ENCODE assay signal across 2 cellular contexts in the genomic region with DNA sequence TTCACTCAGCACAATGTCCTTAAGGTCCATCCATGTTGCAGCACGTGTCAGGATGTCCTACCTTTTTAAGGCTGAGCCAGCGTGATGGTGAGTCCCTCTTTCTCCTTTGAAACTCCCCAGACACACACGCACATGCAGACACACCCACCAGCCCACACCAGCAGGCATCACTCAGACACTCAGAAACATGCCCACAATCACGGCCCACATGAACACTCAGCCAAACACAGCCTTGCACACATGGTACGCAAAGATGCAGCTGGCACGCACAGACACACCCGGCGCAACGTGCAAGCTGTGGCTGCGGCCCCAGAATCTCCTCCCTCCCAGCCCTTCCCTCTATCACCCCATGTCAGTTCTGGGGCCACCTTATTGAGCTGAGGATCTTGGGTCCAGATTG.
TF ChIP-seq lines count a peak whose summit lies in the region.

No MANE protein-coding gene starts in this region.

TF ChIP-seq in HepG2, 621 proteins besides CTCF, POLR2A, EP300 and RAD21:
- TF ChIP-seq, protein P1, sequence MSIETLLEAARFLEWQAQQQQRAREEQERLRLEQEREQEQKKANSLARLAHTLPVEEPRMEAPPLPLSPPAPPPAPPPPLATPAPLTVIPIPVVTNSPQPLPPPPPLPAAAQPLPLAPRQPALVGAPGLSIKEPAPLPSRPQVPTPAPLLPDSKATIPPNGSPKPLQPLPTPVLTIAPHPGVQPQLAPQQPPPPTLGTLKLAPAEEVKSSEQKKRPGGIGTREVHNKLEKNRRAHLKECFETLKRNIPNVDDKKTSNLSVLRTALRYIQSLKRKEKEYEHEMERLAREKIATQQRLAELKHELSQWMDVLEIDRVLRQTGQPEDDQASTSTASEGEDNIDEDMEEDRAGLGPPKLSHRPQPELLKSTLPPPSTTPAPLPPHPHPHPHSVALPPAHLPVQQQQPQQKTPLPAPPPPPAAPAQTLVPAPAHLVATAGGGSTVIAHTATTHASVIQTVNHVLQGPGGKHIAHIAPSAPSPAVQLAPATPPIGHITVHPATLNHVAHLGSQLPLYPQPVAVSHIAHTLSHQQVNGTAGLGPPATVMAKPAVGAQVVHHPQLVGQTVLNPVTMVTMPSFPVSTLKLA (IDR thresholded peaks at IDR 0.05): peak; percentile 3; the same call in 1 of the 2 replicates
- TF ChIP-seq ADNP (CRISPR knock-in tag; IDR thresholded peaks at IDR 0.05): no peak
- no peak for TF ChIP-seq KDM4B (CRISPR knock-in tag; IDR thresholded peaks at IDR 0.05)

TF ChIP-seq in GM12878, 131 proteins besides CTCF, POLR2A, EP300 and RAD21:
- TF ChIP-seq POLR2AphosphoS5 (IDR thresholded peaks at IDR 0.05; ENCODE audit: low read length) (no peak), NR2F1 (conservative IDR thresholded peaks at IDR 0.05) (no peak), ZBED1 (IDR thresholded peaks at IDR 0.05; ENCODE audit: borderline replicate concordance) (no peak), KLF5 (IDR thresholded peaks at IDR 0.05; ENCODE audit: partially characterized antibody) (no peak), YBX1 (IDR thresholded peaks at IDR 0.05) (no peak), SREBF2 (IDR thresholded peaks at IDR 0.05; ENCODE audit: low read length) (no peak), DPF2 (IDR thresholded peaks at IDR 0.05) (no peak), CEBPB (IDR thresholded peaks at IDR 0.05; ENCODE audit: borderline replicate concordance in 1 of 2, low read depth in 2 of 2, low read length in 2 of 2) (no peak)
- TF ChIP-seq, protein P2, sequence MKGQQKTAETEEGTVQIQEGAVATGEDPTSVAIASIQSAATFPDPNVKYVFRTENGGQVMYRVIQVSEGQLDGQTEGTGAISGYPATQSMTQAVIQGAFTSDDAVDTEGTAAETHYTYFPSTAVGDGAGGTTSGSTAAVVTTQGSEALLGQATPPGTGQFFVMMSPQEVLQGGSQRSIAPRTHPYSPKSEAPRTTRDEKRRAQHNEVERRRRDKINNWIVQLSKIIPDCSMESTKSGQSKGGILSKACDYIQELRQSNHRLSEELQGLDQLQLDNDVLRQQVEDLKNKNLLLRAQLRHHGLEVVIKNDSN (IDR thresholded peaks at IDR 0.05; ENCODE audit: borderline replicate concordance, extremely low read length, insufficient read depth, low read depth, low read length): no peak
- TF ChIP-seq, protein P3, sequence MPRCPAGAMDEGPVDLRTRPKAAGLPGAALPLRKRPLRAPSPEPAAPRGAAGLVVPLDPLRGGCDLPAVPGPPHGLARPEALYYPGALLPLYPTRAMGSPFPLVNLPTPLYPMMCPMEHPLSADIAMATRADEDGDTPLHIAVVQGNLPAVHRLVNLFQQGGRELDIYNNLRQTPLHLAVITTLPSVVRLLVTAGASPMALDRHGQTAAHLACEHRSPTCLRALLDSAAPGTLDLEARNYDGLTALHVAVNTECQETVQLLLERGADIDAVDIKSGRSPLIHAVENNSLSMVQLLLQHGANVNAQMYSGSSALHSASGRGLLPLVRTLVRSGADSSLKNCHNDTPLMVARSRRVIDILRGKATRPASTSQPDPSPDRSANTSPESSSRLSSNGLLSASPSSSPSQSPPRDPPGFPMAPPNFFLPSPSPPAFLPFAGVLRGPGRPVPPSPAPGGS (IDR thresholded peaks at IDR 0.05; ENCODE audit: borderline replicate concordance, insufficient read depth, low read depth, low read length, poor library complexity, severe bottlenecking): peak; percentile 84
- TF ChIP-seq, protein P4, sequence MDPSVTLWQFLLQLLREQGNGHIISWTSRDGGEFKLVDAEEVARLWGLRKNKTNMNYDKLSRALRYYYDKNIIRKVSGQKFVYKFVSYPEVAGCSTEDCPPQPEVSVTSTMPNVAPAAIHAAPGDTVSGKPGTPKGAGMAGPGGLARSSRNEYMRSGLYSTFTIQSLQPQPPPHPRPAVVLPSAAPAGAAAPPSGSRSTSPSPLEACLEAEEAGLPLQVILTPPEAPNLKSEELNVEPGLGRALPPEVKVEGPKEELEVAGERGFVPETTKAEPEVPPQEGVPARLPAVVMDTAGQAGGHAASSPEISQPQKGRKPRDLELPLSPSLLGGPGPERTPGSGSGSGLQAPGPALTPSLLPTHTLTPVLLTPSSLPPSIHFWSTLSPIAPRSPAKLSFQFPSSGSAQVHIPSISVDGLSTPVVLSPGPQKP (IDR thresholded peaks at IDR 0.05; ENCODE audit: low read depth, low read length): no peak
- TF ChIP-seq, protein P5, sequence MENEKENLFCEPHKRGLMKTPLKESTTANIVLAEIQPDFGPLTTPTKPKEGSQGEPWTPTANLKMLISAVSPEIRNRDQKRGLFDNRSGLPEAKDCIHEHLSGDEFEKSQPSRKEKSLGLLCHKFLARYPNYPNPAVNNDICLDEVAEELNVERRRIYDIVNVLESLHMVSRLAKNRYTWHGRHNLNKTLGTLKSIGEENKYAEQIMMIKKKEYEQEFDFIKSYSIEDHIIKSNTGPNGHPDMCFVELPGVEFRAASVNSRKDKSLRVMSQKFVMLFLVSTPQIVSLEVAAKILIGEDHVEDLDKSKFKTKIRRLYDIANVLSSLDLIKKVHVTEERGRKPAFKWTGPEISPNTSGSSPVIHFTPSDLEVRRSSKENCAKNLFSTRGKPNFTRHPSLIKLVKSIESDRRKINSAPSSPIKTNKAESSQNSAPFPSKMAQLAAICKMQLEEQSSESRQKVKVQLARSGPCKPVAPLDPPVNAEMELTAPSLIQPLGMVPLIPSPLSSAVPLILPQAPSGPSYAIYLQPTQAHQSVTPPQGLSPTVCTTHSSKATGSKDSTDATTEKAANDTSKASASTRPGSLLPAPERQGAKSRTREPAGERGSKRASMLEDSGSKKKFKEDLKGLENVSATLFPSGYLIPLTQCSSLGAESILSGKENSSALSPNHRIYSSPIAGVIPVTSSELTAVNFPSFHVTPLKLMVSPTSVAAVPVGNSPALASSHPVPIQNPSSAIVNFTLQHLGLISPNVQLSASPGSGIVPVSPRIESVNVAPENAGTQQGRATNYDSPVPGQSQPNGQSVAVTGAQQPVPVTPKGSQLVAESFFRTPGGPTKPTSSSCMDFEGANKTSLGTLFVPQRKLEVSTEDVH (IDR thresholded peaks at IDR 0.05; ENCODE audit: low read depth, partially characterized antibody): no peak
- TF ChIP-seq, protein P6, sequence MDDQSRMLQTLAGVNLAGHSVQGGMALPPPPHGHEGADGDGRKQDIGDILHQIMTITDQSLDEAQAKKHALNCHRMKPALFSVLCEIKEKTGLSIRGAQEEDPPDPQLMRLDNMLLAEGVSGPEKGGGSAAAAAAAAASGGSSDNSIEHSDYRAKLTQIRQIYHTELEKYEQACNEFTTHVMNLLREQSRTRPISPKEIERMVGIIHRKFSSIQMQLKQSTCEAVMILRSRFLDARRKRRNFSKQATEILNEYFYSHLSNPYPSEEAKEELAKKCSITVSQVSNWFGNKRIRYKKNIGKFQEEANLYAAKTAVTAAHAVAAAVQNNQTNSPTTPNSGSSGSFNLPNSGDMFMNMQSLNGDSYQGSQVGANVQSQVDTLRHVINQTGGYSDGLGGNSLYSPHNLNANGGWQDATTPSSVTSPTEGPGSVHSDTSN (IDR thresholded peaks at IDR 0.05; ENCODE audit: insufficient replicate concordance, low read depth, low read length): peak; percentile 38
